ENCODE assay signal across 13 cellular contexts in genomic region chr17:79231766-79232287, GRCh38.
"Had no signal": no experiment of that assay in that cellular context is flagged by ENCODE, and none has a peak within 500 bp of the region (broad histone marks: within the 10 kb centered on the region; RNA-seq: fewer than 3 reads in every experiment).

No MANE protein-coding gene starts in this region.

- H3K27me3 ChIP-seq: ovary, thyroid gland, vagina had no signal

- H3K4me3 ChIP-seq: esophagus squamous epithelium, heart left ventricle, ovary, thyroid gland, vagina had no signal

- H3K4me1 Mint-ChIP-seq: activated naive CD8-positive, alpha-beta T cell treated with anti-CD3 and anti-CD28 coated beads, Interleukin-2, amount 10 ng/mL, durations not matched to agents 7 days and 5 days had no signal

- H3K27ac ChIP-seq: esophagus squamous epithelium, heart left ventricle, ovary, thyroid gland, vagina had no signal

- H3K4me3 Mint-ChIP-seq: activated CD8-positive, alpha-beta T cell treated with anti-CD3 and anti-CD28 coated beads for 36 hours; activated naive CD8-positive, alpha-beta T cell treated with anti-CD3 and anti-CD28 coated beads, Interleukin-2, amount 10 ng/mL, durations not matched to agents 7 days and 5 days had no signal

- H3K36me3 Mint-ChIP-seq: activated naive CD8-positive, alpha-beta T cell treated with anti-CD3 and anti-CD28 coated beads, Interleukin-2, amount 10 ng/mL, durations not matched to agents 7 days and 5 days had no signal

- ATAC-seq: activated CD8-positive, alpha-beta T cell treated with anti-CD3 and anti-CD28 coated beads for 36 hours; heart left ventricle had no signal

- H3K27ac Mint-ChIP-seq: activated CD8-positive, alpha-beta T cell treated with anti-CD3 and anti-CD28 coated beads for 36 hours; activated naive CD8-positive, alpha-beta T cell treated with anti-CD3 and anti-CD28 coated beads, Interleukin-2, amount 10 ng/mL, durations not matched to agents 7 days and 5 days had no signal

- H3K36me3 ChIP-seq: esophagus squamous epithelium, heart left ventricle, ovary, thyroid gland, vagina had no signal

- H3K9me3 Mint-ChIP-seq: activated CD8-positive, alpha-beta T cell treated with anti-CD3 and anti-CD28 coated beads for 36 hours; activated naive CD8-positive, alpha-beta T cell treated with anti-CD3 and anti-CD28 coated beads, Interleukin-2, amount 10 ng/mL, durations not matched to agents 7 days and 5 days had no signal

- DNase-seq: activated CD8-positive, alpha-beta memory T cell treated with anti-CD3 and anti-CD28 coated beads, Interleukin-2, amount 50 U/mL, for 4 hours; activated CD8-positive, alpha-beta T cell treated with anti-CD3 and anti-CD28 coated beads for 36 hours; activated naive CD8-positive, alpha-beta T cell treated with anti-CD3 and anti-CD28 coated beads, Interleukin-2, amount 10 ng/mL, durations not matched to agents 7 days and 5 days; anterior cingulate cortex; esophagus squamous epithelium; foreskin melanocyte; heart left ventricle; ovary; stimulated activated CD4-positive, alpha-beta T cell treated with anti-CD3 and anti-CD28 coated beads, Interleukin-15, amount 100 ng/mL, for 24 hours; stimulated activated CD4-positive, alpha-beta T cell treated with anti-CD3 and anti-CD28 coated beads, Interleukin-4, amount 100 ng/mL, for 4 hours; thyroid gland had no signal

- FAIRE-seq: islet of Langerhans had no signal
